8 cellular contexts compared by ENCODE assay signal in the genomic region with DNA sequence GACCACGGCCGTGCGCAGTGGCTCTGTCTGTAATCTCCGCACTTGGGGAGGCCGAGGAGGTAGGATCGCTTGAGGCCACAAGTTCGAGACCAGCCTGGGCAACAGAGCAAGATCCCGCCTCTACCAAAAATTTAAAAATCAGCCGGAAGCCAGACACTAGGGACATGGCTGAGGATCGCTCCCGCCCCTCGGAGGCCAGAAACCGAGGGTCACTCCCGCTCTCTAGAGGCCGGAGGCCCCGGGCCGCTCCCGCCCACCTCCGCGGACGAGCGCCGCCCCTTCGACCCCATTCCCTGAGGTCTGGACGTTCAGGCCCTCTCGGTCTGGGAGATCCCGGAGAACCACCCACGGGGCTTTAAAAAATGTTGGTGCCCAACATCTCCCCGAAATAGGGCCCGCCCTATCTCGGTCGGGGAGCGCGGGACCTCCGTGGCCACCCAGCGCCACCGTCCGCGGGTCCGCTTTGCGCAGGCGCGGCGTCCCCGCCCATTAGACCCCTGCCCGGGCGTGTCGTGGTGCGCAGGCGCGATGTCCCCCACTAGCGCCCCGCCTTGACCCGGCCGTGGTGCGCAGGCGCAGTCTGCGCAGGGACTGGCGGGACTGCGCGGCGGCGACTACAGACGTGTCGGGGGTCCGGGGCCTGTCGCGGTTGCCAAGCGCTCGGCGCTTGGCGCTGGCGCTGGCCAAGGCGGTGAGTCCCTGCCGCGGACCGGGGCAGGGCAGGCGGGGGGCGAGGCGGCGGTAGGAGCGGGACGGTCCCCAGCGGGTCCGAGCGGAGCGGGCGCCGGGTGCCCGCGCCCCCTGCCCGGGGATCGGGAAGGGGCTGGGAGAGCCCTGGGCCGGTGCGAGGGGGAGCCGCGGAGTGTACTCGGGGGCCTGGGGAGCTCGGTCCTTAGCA.
DNase-seq lines count a peak whose midpoint lies in the region; ATAC-seq and TF ChIP-seq lines count a peak whose summit lies in the region.
"Not testable (repeated sequence)": the region's sequence is repeated elsewhere in the genome, so short reads cannot be mapped to it uniquely, and the experiment has no call there.

No MANE protein-coding gene starts in this region.

- not testable (repeated sequence) for H3K36me3 ChIP-seq in Loucy (ENCODE audit: insufficient read depth, low read length)

- H4K20me1 ChIP-seq in Loucy (ENCODE audit: insufficient read depth, low read length, poor library complexity, severe bottlenecking): not testable (repeated sequence)

- H3K36me3 Mint-ChIP-seq in dendritic cell treated with granulocyte-macrophage colony-stimulating factor and Interleukin-4, amounts not matched to agents 40 ng/mL and 50 ng/mL, for 4 days (ENCODE audit: low read depth): not testable (repeated sequence)

- 0 out of 2 replicates have a peak overlapping the region, but pooled peaks have one; percentile 73 for H2AFZ ChIP-seq in Loucy (ENCODE audit: low read length)

- peak overlapping the region; percentile 67 for H3K27ac Mint-ChIP-seq in dendritic cell treated with granulocyte-macrophage colony-stimulating factor and Interleukin-4, amounts not matched to agents 40 ng/mL and 50 ng/mL, for 4 days

- peak overlapping the region; percentile 72 for H3K4me3 Mint-ChIP-seq in dendritic cell treated with granulocyte-macrophage colony-stimulating factor and Interleukin-4, amounts not matched to agents 40 ng/mL and 50 ng/mL, for 4 days

- peak overlapping the region; percentile 78 for H3K4me2 ChIP-seq in Loucy (ENCODE audit: low read depth, low read length, poor library complexity, severe bottlenecking)

- not testable (repeated sequence) for H3K9me2 ChIP-seq in Loucy (replicated peaks; ENCODE audit: low read depth, low read length)

- DNase-seq in activated CD8-positive, alpha-beta memory T cell treated with anti-CD3 and anti-CD28 coated beads for 4 hours (ENCODE audit: low read depth in 2 of 2): peak; percentile 54 to 83
- DNase-seq in islet precursor cell: peak; percentile 85
- peak; percentile 16 for DNase-seq in renal cortical epithelial cell (ENCODE audit: low read depth)

- H3K9ac ChIP-seq in Loucy (ENCODE audit: low read depth, low read length, poor library complexity, severe bottlenecking): peak overlapping the region; percentile 81

- ATAC-seq in GM18505 (IDR thresholded peaks at IDR 0.05; ENCODE audit: unreplicated experiment) (peak; percentile 64), HG02623 (IDR thresholded peaks at IDR 0.05; ENCODE audit: unreplicated experiment) (peak; percentile 79)

- H3K4me3 ChIP-seq in Loucy (ENCODE audit: low read length, poor library complexity, severe bottlenecking): peak overlapping the region; percentile 85

- not testable (repeated sequence) for H3K9me3 ChIP-seq in Loucy (ENCODE audit: insufficient read depth, low read depth, low read length)

- H3F3A ChIP-seq in Loucy (ENCODE audit: low read depth): not testable (repeated sequence)

- not testable (repeated sequence) for TF ChIP-seq POLR2A in GM18505 (IDR thresholded peaks at IDR 0.05; ENCODE audit: borderline replicate concordance, extremely low read depth, insufficient read depth, insufficient read length)

- intact Hi-C loops in dendritic cell treated with granulocyte-macrophage colony-stimulating factor and Interleukin-4, amounts not matched to agents 40 ng/mL and 50 ng/mL, for 4 days (cut with micrococcal nuclease): not testable (repeated sequence)

- H3K4me1 Mint-ChIP-seq in dendritic cell treated with granulocyte-macrophage colony-stimulating factor and Interleukin-4, amounts not matched to agents 40 ng/mL and 50 ng/mL, for 4 days (ENCODE audit: low read depth): peaks cover 10% of the 10 kb centered on the region

- not testable (repeated sequence) for H3K4me1 ChIP-seq in Loucy (ENCODE audit: insufficient read depth, low read length, poor library complexity, severe bottlenecking)

- H3K27ac ChIP-seq in temporal lobe (ENCODE audit: low read depth, low read length): peak overlapping the region; percentile 50

- not testable (repeated sequence) for H3K27me3 Mint-ChIP-seq in dendritic cell treated with granulocyte-macrophage colony-stimulating factor and Interleukin-4, amounts not matched to agents 40 ng/mL and 50 ng/mL, for 4 days

- H3K9me3 Mint-ChIP-seq in dendritic cell treated with granulocyte-macrophage colony-stimulating factor and Interleukin-4, amounts not matched to agents 40 ng/mL and 50 ng/mL, for 4 days: not testable (repeated sequence)

- peaks cover 36% of the 10 kb centered on the region for H3K79me2 ChIP-seq in Loucy (ENCODE audit: insufficient read depth, low read length)

- TF ChIP-seq CTCF in Loucy (conservative IDR thresholded peaks at IDR 0.05; ENCODE audit: low read length): not testable (repeated sequence)

- H3K27me3 ChIP-seq in Loucy (ENCODE audit: insufficient read depth, low read length, poor library complexity, severe bottlenecking): not testable (repeated sequence)

Comparison
In these comparisons a context has a peak if more than half of its experiments do, and no peak if none do; other contexts are left out.
1. Peak in every context shown above with its lines: DNase-seq, ATAC-seq, H3K4me3 ChIP-seq and H3K27ac ChIP-seq.
2. DNase-seq: peak in every context shown above with its lines; median percentile 85 in islet precursor cell; 68 in activated CD8-positive, alpha-beta memory T cell treated with anti-CD3 and anti-CD28 coated beads for 4 hours; 16 in renal cortical epithelial cell.